Comparison of ENCODE assay signal across 24 cellular contexts in the genomic region with DNA sequence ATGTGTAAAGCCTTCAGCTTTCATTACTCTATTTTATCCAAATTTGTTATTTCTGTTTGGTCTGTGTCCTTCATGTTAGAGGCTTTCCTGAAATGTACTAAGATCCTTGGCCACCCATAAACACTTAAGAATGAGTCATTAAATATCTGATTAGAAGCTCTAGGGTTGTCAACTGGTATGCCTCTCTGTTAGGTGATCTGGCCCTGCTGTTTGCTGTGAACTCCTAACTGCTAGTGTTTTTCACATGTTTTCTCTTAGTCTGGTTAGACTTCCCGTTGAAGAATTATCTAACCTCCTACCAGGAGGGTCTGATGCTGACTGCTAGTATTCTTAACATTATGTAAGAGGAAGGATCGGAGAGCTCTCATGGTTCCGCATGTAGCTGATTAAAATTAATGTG.
DNase-seq lines count a peak whose midpoint lies in the region; ATAC-seq, FAIRE-seq and TF ChIP-seq lines count a peak whose summit lies in the region.
"Had no signal": no experiment of that assay in that cellular context is flagged by ENCODE, and none has a peak within 500 bp of the region (broad histone marks: within the 10 kb centered on the region; RNA-seq: fewer than 3 reads in every experiment).

No MANE protein-coding gene starts in this region.

- 10% methylated on average over 3 of the region's 3 CpGs for WGBS in K562 (ENCODE audit: insufficient coverage, low coverage, missing lambda C conversion rate)
- 32% methylated on average over 2 of the region's 3 CpGs for WGBS in mesenchymal stem cell

- no peak overlapping the region for H4K91ac ChIP-seq in mesenchymal stem cell (ENCODE audit: low read length)

- in situ Hi-C loops in K562 (cut with MboI), result no loop called here
- in situ Hi-C loops in GM13977 (cut with MboI; ENCODE audit: low pct_unique_long_range_greater_than_20kb, low sequenced_read_pairs, unreplicated experiment), result no loop called here
- in situ Hi-C loops in HAP-1 (cut with MboI; ENCODE audit: low sequenced_read_pairs), result no loop called here

- no peak overlapping the region; the same call in 1 of the 2 replicates for H2AFZ ChIP-seq in K562 (ENCODE audit: low read depth, low read length)
- H2AFZ ChIP-seq in mesenchymal stem cell (ENCODE audit: low read depth, low read length), result no peak overlapping the region
- H2AFZ ChIP-seq in Karpas-422 (ENCODE audit: low read length), result no peak overlapping the region
- H2AFZ ChIP-seq: GM23338 had no signal

- no peak overlapping the region for H3K4ac ChIP-seq in mesenchymal stem cell (ENCODE audit: low read depth in 1 of 2, low read length in 2 of 2)

- no peak overlapping the region for H3K18ac ChIP-seq in mesenchymal stem cell (ENCODE audit: low read depth in 1 of 2, low read length in 2 of 2)

- H3K9me2 ChIP-seq in Karpas-422 (replicated peaks; ENCODE audit: insufficient read depth, low read length), result no peaks in the 10 kb centered on the region

- H2BK15ac ChIP-seq in mesenchymal stem cell (ENCODE audit: low read depth, poor library complexity, severe bottlenecking), result no peak overlapping the region

- no peak for TF ChIP-seq POLR2A in K562 (conservative IDR thresholded peaks at IDR 0.05)

- H3K4me3 ChIP-seq in BE2C (ENCODE audit: low read depth, low read length), result no peak overlapping the region
- no peak overlapping the region for H3K4me3 ChIP-seq in K562
- H3K4me3 ChIP-seq in foreskin fibroblast (ENCODE audit: low read depth in 1 of 2, low read length in 2 of 2), result no peak overlapping the region
- H3K4me3 ChIP-seq in mesenchymal stem cell (ENCODE audit: insufficient read depth in 1 of 2, low read depth in 1 of 2, low read length in 2 of 2), result no peak overlapping the region
- H3K4me3 ChIP-seq in HAP-1, result no peak overlapping the region
- H3K4me3 ChIP-seq in Karpas-422 (ENCODE audit: low read length), result no peak overlapping the region
- H3K4me3 ChIP-seq: GM23338, SJCRH30, upper lobe of left lung had no signal

- peak; percentile 87 for ATAC-seq in K562
- ATAC-seq: activated T-cell treated with anti-CD3 and anti-CD28 coated beads, Interleukin-2, amount 50 U/mL, for 4 hours; esophagus mucosa; GM23338; Panc1 had no signal

- BruUV-seq in K562 (replicated peaks; lab: Mats Ljungman, UMichigan), result no TSS peak

- H3K4me1 ChIP-seq in BE2C (peaks cover 13% of the 10 kb centered on the region), K562 (replicated peaks in 1 of 2; ENCODE audit: control insufficient read depth in 2 of 2, insufficient read depth in 2 of 2, low read length in 2 of 2) (no peaks in the 10 kb centered on the region), mesenchymal stem cell (ENCODE audit: control insufficient read depth, insufficient read depth, low read depth, low read length) (no peaks in the 10 kb centered on the region), HAP-1 (no peaks in the 10 kb centered on the region), Karpas-422 (ENCODE audit: low read length) (no peaks in the 10 kb centered on the region)

- no peaks in the 10 kb centered on the region for H3K9me3 Mint-ChIP-seq in activated T-helper 1 cell treated with anti-CD3 and anti-CD28 coated beads, Interleukin-12 subunit alpha, Interleukin-12 subunit beta, Interleukin-2, Interleukin-4 antibody, amounts not matched to agents 30 ng/mL and 10 ng/mL and 1 ng/mL, durations not matched to agents 14 hours and 24 hours and 36 hours
- H3K9me3 Mint-ChIP-seq: activated T-cell treated with anti-CD3 and anti-CD28 coated beads, Interleukin-2, amount 50 U/mL, for 4 hours; GM23338 had no signal

- peak; percentile 9 for DNase-seq in BE2C
- peak in 3 of 4 experiments; percentile 32 to 39 (median 35) for DNase-seq in K562 (ENCODE audit: extremely low read depth in 1 of 4, low spot score in 3 of 4)
- peak; percentile 36 to 43 for DNase-seq in foreskin fibroblast
- peak; percentile 71 for DNase-seq in mesenchymal stem cell
- DNase-seq in GM13977 (ENCODE audit: low spot score), result no peak
- no peak for DNase-seq in activated T-helper 1 cell treated with anti-CD3 and anti-CD28 coated beads, Interleukin-12 subunit alpha, Interleukin-12 subunit beta, Interleukin-2, Interleukin-4 antibody, amounts not matched to agents 30 ng/mL and 10 ng/mL and 1 ng/mL, durations not matched to agents 14 hours and 24 hours and 36 hours (ENCODE audit: low spot score)
- no peak for DNase-seq in HAP-1 (ENCODE audit: low spot score in 2 of 2)
- no peak for DNase-seq in Karpas-422
- DNase-seq: activated CD4-positive, alpha-beta T cell treated with anti-CD3 and anti-CD28 coated beads for 4 hours; activated naive CD4-positive, alpha-beta T cell treated with anti-CD3 and anti-CD28 coated beads, Interleukin-2, amount 10 ng/mL, durations not matched to agents 7 days and 5 days; activated T-cell treated with anti-CD3 and anti-CD28 coated beads, Interleukin-2, amount 50 U/mL, for 4 hours; anterior cingulate cortex; DMS79 treated with DMSO at 0.1 percent for 48 hours; IMR-90; NCI-H146; NCI-H524; NK-92 treated with Interleukin-12 subunit alpha and Interleukin-12 subunit beta, amount 100 ng/mL, for 24 hours; SJCRH30; T-helper 1 cell; upper lobe of left lung had no signal

- H4K20me1 ChIP-seq in K562 (replicated peaks; ENCODE audit: control insufficient read depth, insufficient read depth, low read length), result no peaks in the 10 kb centered on the region
- H4K20me1 ChIP-seq in Karpas-422 (ENCODE audit: insufficient read depth, low read depth, low read length), result no peaks in the 10 kb centered on the region

- FAIRE-seq in K562 (lab: Jason Lieb, UNC), result peak; percentile 76
- FAIRE-seq: A204.1 had no signal

- no peak overlapping the region for H2BK120ac ChIP-seq in mesenchymal stem cell (ENCODE audit: low read depth, low read length)

- H3K27ac ChIP-seq in K562 (ENCODE audit: extremely low read depth, low read depth, low read length) (no peak overlapping the region), mesenchymal stem cell (ENCODE audit: low read length, poor library complexity, severe bottlenecking) (no peak overlapping the region), Karpas-422 (ENCODE audit: low read length) (no peak overlapping the region)
- H3K27ac ChIP-seq: SJCRH30, upper lobe of left lung had no signal

- no peaks in the 10 kb centered on the region for H3K79me1 ChIP-seq in mesenchymal stem cell (replicated peaks; ENCODE audit: low read length, poor library complexity, severe bottlenecking)

- H3K9ac ChIP-seq in K562 (ENCODE audit: insufficient read depth in 1 of 2, low read depth in 2 of 2, low read length in 2 of 2) (no peak overlapping the region), mesenchymal stem cell (ENCODE audit: low read length) (no peak overlapping the region), Karpas-422 (ENCODE audit: low read length) (no peak overlapping the region)

- no peak for TF ChIP-seq CTCF in BE2C (IDR thresholded peaks at IDR 0.05; ENCODE audit: low read depth, low read length)
- TF ChIP-seq CTCF in K562 (IDR thresholded peaks at IDR 0.05 in 2 of 3, conservative IDR thresholded peaks at IDR 0.05 in 1 of 3; ENCODE audit: insufficient read depth in 2 of 3, low read depth in 1 of 3, low read length in 3 of 3), result no peak
- no peak for TF ChIP-seq CTCF in foreskin fibroblast (IDR thresholded peaks at IDR 0.05; ENCODE audit: low read depth, low read length)
- TF ChIP-seq CTCF in GM13977 (IDR thresholded peaks at IDR 0.05; ENCODE audit: extremely low read depth, insufficient read depth, missing control alignments), result no peak

- POLR2A ChIA-PET in K562 (lab: Yijun Ruan, JAX), result interaction anchor here (0.5 to 1.9 kb wide), 5 partner anchors 9 to 70 kb away, joined by 3 to 7 read pairs (median 3); no protein-coding TSS in a partner anchor

- no peaks in the 10 kb centered on the region for H3K9me1 ChIP-seq in K562 (ENCODE audit: control insufficient read depth, insufficient read depth, low read length)

- no peak overlapping the region for H3K23ac ChIP-seq in mesenchymal stem cell (ENCODE audit: low read length in 2 of 2)

- no peak overlapping the region for H3K27ac Mint-ChIP-seq in activated T-helper 1 cell treated with anti-CD3 and anti-CD28 coated beads, Interleukin-12 subunit alpha, Interleukin-12 subunit beta, Interleukin-2, Interleukin-4 antibody, amounts not matched to agents 30 ng/mL and 10 ng/mL and 1 ng/mL, durations not matched to agents 14 hours and 24 hours and 36 hours
- H3K27ac Mint-ChIP-seq: activated naive CD4-positive, alpha-beta T cell treated with anti-CD3 and anti-CD28 coated beads, Interleukin-2, amount 10 ng/mL, durations not matched to agents 7 days and 5 days; GM23338 had no signal

- no peaks in the 10 kb centered on the region for H3K4me1 Mint-ChIP-seq in activated T-helper 1 cell treated with anti-CD3 and anti-CD28 coated beads, Interleukin-12 subunit alpha, Interleukin-12 subunit beta, Interleukin-2, Interleukin-4 antibody, amounts not matched to agents 30 ng/mL and 10 ng/mL and 1 ng/mL, durations not matched to agents 14 hours and 24 hours and 36 hours (ENCODE audit: low read depth)
- H3K4me1 Mint-ChIP-seq: activated naive CD4-positive, alpha-beta T cell treated with anti-CD3 and anti-CD28 coated beads, Interleukin-2, amount 10 ng/mL, durations not matched to agents 7 days and 5 days had no signal

- no peak for TF ChIP-seq EP300 in K562 (IDR thresholded peaks at IDR 0.05; ENCODE audit: low read length)

- H3K79me2 ChIP-seq in K562 (ENCODE audit: control insufficient read depth, insufficient read depth, low read length), result no peaks in the 10 kb centered on the region
- no peaks in the 10 kb centered on the region for H3K79me2 ChIP-seq in Karpas-422 (ENCODE audit: low read length)

- no peak overlapping the region for H3K14ac ChIP-seq in mesenchymal stem cell (ENCODE audit: low read length in 2 of 2)

- no peak overlapping the region for H2BK5ac ChIP-seq in mesenchymal stem cell (ENCODE audit: low read depth, low read length, poor library complexity, severe bottlenecking)

- H2BK12ac ChIP-seq in mesenchymal stem cell (ENCODE audit: low read length in 2 of 2), result no peak overlapping the region

- H3K4me2 ChIP-seq in K562 (ENCODE audit: insufficient read depth, low read length), result no peak overlapping the region
- H3K4me2 ChIP-seq in mesenchymal stem cell (ENCODE audit: low read length, poor library complexity, severe bottlenecking), result no peak overlapping the region
- H3K4me2 ChIP-seq in Karpas-422 (ENCODE audit: low read depth, low read length, poor library complexity, severe bottlenecking), result no peak overlapping the region
- H3K4me2 ChIP-seq: GM23338 had no signal

- no peaks in the 10 kb centered on the region for H3K27me3 Mint-ChIP-seq in activated T-helper 1 cell treated with anti-CD3 and anti-CD28 coated beads, Interleukin-12 subunit alpha, Interleukin-12 subunit beta, Interleukin-2, Interleukin-4 antibody, amounts not matched to agents 30 ng/mL and 10 ng/mL and 1 ng/mL, durations not matched to agents 14 hours and 24 hours and 36 hours (ENCODE audit: insufficient read depth)
- H3K27me3 Mint-ChIP-seq: activated naive CD4-positive, alpha-beta T cell treated with anti-CD3 and anti-CD28 coated beads, Interleukin-2, amount 10 ng/mL, durations not matched to agents 7 days and 5 days had no signal

- CTCF ChIA-PET in K562 (lab: Yijun Ruan, JAX; ENCODE audit: low intra/inter-chr PET ratio), result no interaction called here

- no peak overlapping the region for H2AK5ac ChIP-seq in mesenchymal stem cell (ENCODE audit: low read length, severe bottlenecking)

- intact Hi-C loops in K562 (cut with micrococcal nuclease), result no loop called here
- intact Hi-C loops in activated T-helper 1 cell treated with anti-CD3 and anti-CD28 coated beads, Interleukin-12 subunit alpha, Interleukin-12 subunit beta, Interleukin-2, Interleukin-4 antibody, amounts not matched to agents 30 ng/mL and 10 ng/mL and 1 ng/mL, durations not matched to agents 14 hours and 24 hours and 36 hours (cut with micrococcal nuclease), result no loop called here

- H3K36me3 ChIP-seq in BE2C (no peaks in the 10 kb centered on the region), K562 (ENCODE audit: control insufficient read depth, insufficient read depth, low read length) (no peaks in the 10 kb centered on the region), mesenchymal stem cell (ENCODE audit: control insufficient read depth in 1 of 2, insufficient read depth in 2 of 2, low read depth in 1 of 2, low read length in 2 of 2) (no peaks in the 10 kb centered on the region), HAP-1 (replicated peaks) (no peaks in the 10 kb centered on the region), Karpas-422 (ENCODE audit: insufficient read depth, low read length) (no peaks in the 10 kb centered on the region)
- H3K36me3 ChIP-seq: SJCRH30, upper lobe of left lung had no signal

- H3K27me3 ChIP-seq in BE2C (no peaks in the 10 kb centered on the region), K562 (ENCODE audit: control insufficient read depth in 2 of 2, insufficient read depth in 2 of 2, low read length in 2 of 2) (no peaks in the 10 kb centered on the region), mesenchymal stem cell (ENCODE audit: control insufficient read depth in 1 of 2, insufficient read depth in 1 of 2, low read length in 2 of 2) (no peaks in the 10 kb centered on the region), HAP-1 (ENCODE audit: low read depth) (no peaks in the 10 kb centered on the region), Karpas-422 (ENCODE audit: low read length) (no peaks in the 10 kb centered on the region)
- H3K27me3 ChIP-seq: SJCRH30, upper lobe of left lung had no signal

- H3K4me3 Mint-ChIP-seq in activated T-helper 1 cell treated with anti-CD3 and anti-CD28 coated beads, Interleukin-12 subunit alpha, Interleukin-12 subunit beta, Interleukin-2, Interleukin-4 antibody, amounts not matched to agents 30 ng/mL and 10 ng/mL and 1 ng/mL, durations not matched to agents 14 hours and 24 hours and 36 hours, result no peak overlapping the region
- H3K4me3 Mint-ChIP-seq: activated naive CD4-positive, alpha-beta T cell treated with anti-CD3 and anti-CD28 coated beads, Interleukin-2, amount 10 ng/mL, durations not matched to agents 7 days and 5 days; activated T-cell treated with anti-CD3 and anti-CD28 coated beads, Interleukin-2, amount 50 U/mL, for 4 hours; GM23338 had no signal

- H3K9me3 ChIP-seq in BE2C (no peaks in the 10 kb centered on the region; the same call in 1 of the 2 replicates), K562 (replicated peaks; ENCODE audit: control insufficient read depth, insufficient read depth, low read depth, low read length) (no peaks in the 10 kb centered on the region), mesenchymal stem cell (ENCODE audit: control insufficient read depth, low read length) (no peaks in the 10 kb centered on the region), HAP-1 (no peaks in the 10 kb centered on the region), Karpas-422 (ENCODE audit: low read length) (peaks cover 37% of the 10 kb centered on the region)
- H3K9me3 ChIP-seq: SJCRH30, upper lobe of left lung had no signal

- no peaks in the 10 kb centered on the region for H3K36me3 Mint-ChIP-seq in activated T-helper 1 cell treated with anti-CD3 and anti-CD28 coated beads, Interleukin-12 subunit alpha, Interleukin-12 subunit beta, Interleukin-2, Interleukin-4 antibody, amounts not matched to agents 30 ng/mL and 10 ng/mL and 1 ng/mL, durations not matched to agents 14 hours and 24 hours and 36 hours (ENCODE audit: low read depth)
- H3K36me3 Mint-ChIP-seq: activated naive CD4-positive, alpha-beta T cell treated with anti-CD3 and anti-CD28 coated beads, Interleukin-2, amount 10 ng/mL, durations not matched to agents 7 days and 5 days had no signal

- H4K8ac ChIP-seq in mesenchymal stem cell (ENCODE audit: low read length), result no peak overlapping the region

- no peak for TF ChIP-seq RAD21 in K562 (CRISPR knock-in tag; conservative IDR thresholded peaks at IDR 0.05 in 1 of 2, IDR thresholded peaks at IDR 0.05 in 1 of 2)

Comparison
In these comparisons a context has a peak if more than half of its experiments do, and no peak if none do; other contexts are left out.
1. DNase-seq: peak in BE2C (single experiment), K562 (3 of 4), foreskin fibroblast (2 of 2) and mesenchymal stem cell (single experiment); none in GM13977 (single experiment), activated T-helper 1 cell treated with anti-CD3 and anti-CD28 coated beads, Interleukin-12 subunit alpha, Interleukin-12 subunit beta, Interleukin-2, Interleukin-4 antibody, amounts not matched to agents 30 ng/mL and 10 ng/mL and 1 ng/mL, durations not matched to agents 14 hours and 24 hours and 36 hours (single experiment), HAP-1 (0 of 2) and Karpas-422 (single experiment).